Comparison of ENCODE assay signal across 8 cellular contexts in genomic region chr11:69637956-69638871, GRCh38. TPM values are rescaled to one million over a fixed set of nuclear protein-coding genes. Genes with fewer than 3 reads are reported as not detected.
DNase-seq lines count a peak whose midpoint lies in the region; ATAC-seq, FAIRE-seq and TF ChIP-seq lines count a peak whose summit lies in the region.

No MANE protein-coding gene starts in this region.

- H3K27ac Mint-ChIP-seq in CD8-positive, alpha-beta T cell: no peak overlapping the region

- H3K9me3 Mint-ChIP-seq in CD8-positive, alpha-beta T cell: no peaks in the 10 kb centered on the region

- H2AFZ ChIP-seq in Loucy (ENCODE audit: low read length) (no peak overlapping the region), Karpas-422 (ENCODE audit: low read length) (no peak overlapping the region)

- H4K20me1 ChIP-seq in Loucy (ENCODE audit: insufficient read depth, low read length, poor library complexity, severe bottlenecking) (no peaks in the 10 kb centered on the region), Karpas-422 (ENCODE audit: insufficient read depth, low read depth, low read length) (no peaks in the 10 kb centered on the region)

- no peak overlapping the region for H3K4me3 ChIP-seq in CD8-positive, alpha-beta T cell (ENCODE audit: low read depth, low read length)
- peak overlapping the region; percentile 51 for H3K4me3 ChIP-seq in Loucy (ENCODE audit: low read length, poor library complexity, severe bottlenecking)
- peak overlapping the region; percentile 32 to 58 for H3K4me3 ChIP-seq in kidney (ENCODE audit: low read length in 2 of 2)
- H3K4me3 ChIP-seq in subcutaneous abdominal adipose tissue (ENCODE audit: low read depth in 1 of 5, low read length in 5 of 5): peak overlapping the region; percentile 49 to 69 (median 61)
- no peak overlapping the region for H3K4me3 ChIP-seq in Karpas-422 (ENCODE audit: low read length)

- CTCF ChIA-PET in CD8-positive, alpha-beta T cell (lab: Charles Lee): interaction anchor here (0.9 to 1.5 kb wide), 2 partner anchors 536 to 537 kb away, joined by 3 to 4 read pairs; no protein-coding TSS in a partner anchor

- no peaks in the 10 kb centered on the region for H3F3A ChIP-seq in Loucy (ENCODE audit: low read depth)

- intact Hi-C loops in CD8-positive, alpha-beta T cell (cut with DNase I, micrococcal nuclease): no loop called here
- intact Hi-C loops in kidney (cut with DNase I): no loop called here

- H3K9me2 ChIP-seq in Loucy (replicated peaks; ENCODE audit: low read depth, low read length): no peaks in the 10 kb centered on the region
- no peaks in the 10 kb centered on the region for H3K9me2 ChIP-seq in Karpas-422 (replicated peaks; ENCODE audit: insufficient read depth, low read length)

- H3K4me3 Mint-ChIP-seq in CD8-positive, alpha-beta T cell: peak overlapping the region; percentile 11

- H3K9ac ChIP-seq in Loucy (ENCODE audit: low read depth, low read length, poor library complexity, severe bottlenecking) (no peak overlapping the region), kidney (ENCODE audit: low read length in 2 of 2) (peak overlapping the region in 1 of 2 donors; percentile 58), subcutaneous abdominal adipose tissue (ENCODE audit: low read length in 5 of 5) (peak overlapping the region in 3 of 5 donors; percentile 40 to 51 (median 47)), Karpas-422 (ENCODE audit: low read length) (no peak overlapping the region)

- H3K27me3 Mint-ChIP-seq in CD8-positive, alpha-beta T cell (ENCODE audit: low read depth): peaks cover 39% of the 10 kb centered on the region

- no peak for FAIRE-seq in kidney (lab: Jason Lieb, UNC)

- H3K36me3 ChIP-seq in CD8-positive, alpha-beta T cell (ENCODE audit: insufficient read depth, low read length): no peaks in the 10 kb centered on the region
- H3K36me3 ChIP-seq in Loucy (ENCODE audit: insufficient read depth, low read length) (no peaks in the 10 kb centered on the region), kidney (ENCODE audit: control insufficient read depth in 1 of 2, insufficient read depth in 2 of 2, low read length in 2 of 2) (no peaks in the 10 kb centered on the region), subcutaneous abdominal adipose tissue (ENCODE audit: control insufficient read depth in 5 of 5, insufficient read depth in 5 of 5, low read length in 5 of 5) (no peaks in the 10 kb centered on the region), Karpas-422 (ENCODE audit: insufficient read depth, low read length) (no peaks in the 10 kb centered on the region)

- POLR2A ChIA-PET in CD8-positive, alpha-beta T cell (lab: Charles Lee): no interaction called here

- ATAC-seq in CD8-positive, alpha-beta T cell: no peak
- ATAC-seq in GM21619 (IDR thresholded peaks at IDR 0.05; ENCODE audit: unreplicated experiment) (no peak), HG03469 (IDR thresholded peaks at IDR 0.05; ENCODE audit: unreplicated experiment) (no peak)

- H3K4me2 ChIP-seq in Loucy (ENCODE audit: low read depth, low read length, poor library complexity, severe bottlenecking): peak overlapping the region; percentile 55
- no peak overlapping the region for H3K4me2 ChIP-seq in Karpas-422 (ENCODE audit: low read depth, low read length, poor library complexity, severe bottlenecking)

- no peaks in the 10 kb centered on the region for H3K36me3 Mint-ChIP-seq in CD8-positive, alpha-beta T cell

- H3K79me2 ChIP-seq in Loucy (ENCODE audit: insufficient read depth, low read length): no peaks in the 10 kb centered on the region
- no peaks in the 10 kb centered on the region for H3K79me2 ChIP-seq in Karpas-422 (ENCODE audit: low read length)

- H3K4me1 ChIP-seq in CD8-positive, alpha-beta T cell (ENCODE audit: insufficient read depth, low read length): peaks cover 37% of the 10 kb centered on the region
- no peaks in the 10 kb centered on the region for H3K4me1 ChIP-seq in Loucy (ENCODE audit: insufficient read depth, low read length, poor library complexity, severe bottlenecking)
- peaks cover 4 to 18% of the 10 kb centered on the region in 2 donors for H3K4me1 ChIP-seq in kidney (ENCODE audit: control insufficient read depth in 1 of 2, insufficient read depth in 1 of 2, low read depth in 1 of 2, low read length in 2 of 2)
- H3K4me1 ChIP-seq in subcutaneous abdominal adipose tissue (ENCODE audit: control insufficient read depth in 5 of 5, insufficient read depth in 5 of 5, low read length in 5 of 5): peaks cover 0 to 62% (median 49%) of the 10 kb centered on the region in 5 donors
- peaks cover 18% of the 10 kb centered on the region for H3K4me1 ChIP-seq in Karpas-422 (ENCODE audit: low read length)

- DNase-seq in CD8-positive, alpha-beta T cell: no peak
- DNase-seq in T47D (ENCODE audit: low read depth in 1 of 2, low spot score in 1 of 2) (peak; percentile 80 to 90), kidney (peak; percentile 81), Karpas-422 (no peak)

- no peaks in the 10 kb centered on the region for H3K9me3 ChIP-seq in CD8-positive, alpha-beta T cell (ENCODE audit: low read length)
- H3K9me3 ChIP-seq in Loucy (ENCODE audit: insufficient read depth, low read depth, low read length): no peaks in the 10 kb centered on the region
- H3K9me3 ChIP-seq in kidney (ENCODE audit: control insufficient read depth in 1 of 2, low read length in 2 of 2): no peaks in the 10 kb centered on the region
- H3K9me3 ChIP-seq in subcutaneous abdominal adipose tissue (ENCODE audit: control insufficient read depth in 5 of 5, low read length in 5 of 5): no peaks in the 10 kb centered on the region
- no peaks in the 10 kb centered on the region for H3K9me3 ChIP-seq in Karpas-422 (ENCODE audit: low read length)

- no peak overlapping the region for H3K27ac ChIP-seq in CD8-positive, alpha-beta T cell (ENCODE audit: low read depth, low read length)
- H3K27ac ChIP-seq in kidney (ENCODE audit: low read depth in 2 of 2, low read length in 2 of 2) (peak overlapping the region; percentile 55 to 75), subcutaneous abdominal adipose tissue (ENCODE audit: low read depth, low read length) (peak overlapping the region; percentile 37), Karpas-422 (ENCODE audit: low read length) (no peak overlapping the region)

- peaks cover 32% of the 10 kb centered on the region for H3K4me1 Mint-ChIP-seq in CD8-positive, alpha-beta T cell (ENCODE audit: low read depth)

- H3K27me3 ChIP-seq in CD8-positive, alpha-beta T cell (ENCODE audit: insufficient read depth, low read length): peaks cover 14% of the 10 kb centered on the region
- no peaks in the 10 kb centered on the region for H3K27me3 ChIP-seq in Loucy (ENCODE audit: insufficient read depth, low read length, poor library complexity, severe bottlenecking)
- H3K27me3 ChIP-seq in subcutaneous abdominal adipose tissue (ENCODE audit: control insufficient read depth in 5 of 5, insufficient read depth in 4 of 5, low read length in 5 of 5): peaks cover 0 to 19% (median 0%) of the 10 kb centered on the region in 5 donors
- H3K27me3 ChIP-seq in Karpas-422 (ENCODE audit: low read length): no peaks in the 10 kb centered on the region

- in situ Hi-C loops in T47D (cut with HindIII; ENCODE audit: low pct_unique_long_range_greater_than_20kb, low sequenced_read_pairs): no loop called here

- no peak for TF ChIP-seq CTCF in CD8-positive, alpha-beta T cell (IDR thresholded peaks at IDR 0.05)
- no peak for TF ChIP-seq CTCF in Loucy (conservative IDR thresholded peaks at IDR 0.05; ENCODE audit: low read length)
- peak; percentile 1 for TF ChIP-seq CTCF in kidney (IDR thresholded peaks at IDR 0.05; ENCODE audit: borderline replicate concordance, extremely low read depth, insufficient read depth)

RNA-seq across cellular contexts. Expression of gene CCND1, which starts 2.7 kb away (rescaled TPM):
- 1 to 10 TPM; 6.6 to 7.1 TPM for total RNA-seq in CD8-positive, alpha-beta T cell
- 142 TPM for total RNA-seq in kidney
- polyA plus RNA-seq in kidney (ENCODE audit: insufficient read depth, low read depth, low replicate concordance): 37.6 TPM
- 0.54 and 4.3 TPM in 2 replicates for total RNA-seq in Karpas-422 (2014; rRNA removed; shearing (Covaris generic); ENCODE audit: low replicate concordance)

RNA-seq across cellular contexts. Expression of gene LTO1, which starts 36.9 kb away (rescaled TPM):
- total RNA-seq in CD8-positive, alpha-beta T cell: 10 to 100 TPM; 28.3 to 29.1 TPM
- 21.9 TPM for total RNA-seq in kidney
- 14.6 TPM for polyA plus RNA-seq in kidney (ENCODE audit: insufficient read depth, low read depth, low replicate concordance)
- 24.2 and 26.2 TPM in 2 replicates for total RNA-seq in Karpas-422 (2014; rRNA removed; shearing (Covaris generic); ENCODE audit: low replicate concordance)

Comparison
In these comparisons a context has a peak if more than half of its experiments do, and no peak if none do; other contexts are left out.
1. DNase-seq: peak in T47D (2 of 2) and kidney (single experiment); none in CD8-positive, alpha-beta T cell (0 of 7) and Karpas-422 (single experiment).
2. H3K27ac ChIP-seq: peak in kidney (2 of 2) and subcutaneous abdominal adipose tissue (single experiment); none in CD8-positive, alpha-beta T cell (single experiment) and Karpas-422 (single experiment).
3. H3K4me3 ChIP-seq: peak in Loucy (single experiment), kidney (2 of 2) and subcutaneous abdominal adipose tissue (5 of 5); none in CD8-positive, alpha-beta T cell (single experiment) and Karpas-422 (single experiment).
4. H3K9ac ChIP-seq: peak in subcutaneous abdominal adipose tissue (3 of 5); none in Loucy (single experiment) and Karpas-422 (single experiment).
5. RNA of gene CCND1, which starts 2.7 kb away (total RNA-seq): 142 TPM in kidney (single experiment); 6.6 to 7.1 TPM in CD8-positive, alpha-beta T cell and 0.54 to 4.3 TPM in Karpas-422; every median in the first group is over 10 times any median in the second.